In the genomic region with DNA sequence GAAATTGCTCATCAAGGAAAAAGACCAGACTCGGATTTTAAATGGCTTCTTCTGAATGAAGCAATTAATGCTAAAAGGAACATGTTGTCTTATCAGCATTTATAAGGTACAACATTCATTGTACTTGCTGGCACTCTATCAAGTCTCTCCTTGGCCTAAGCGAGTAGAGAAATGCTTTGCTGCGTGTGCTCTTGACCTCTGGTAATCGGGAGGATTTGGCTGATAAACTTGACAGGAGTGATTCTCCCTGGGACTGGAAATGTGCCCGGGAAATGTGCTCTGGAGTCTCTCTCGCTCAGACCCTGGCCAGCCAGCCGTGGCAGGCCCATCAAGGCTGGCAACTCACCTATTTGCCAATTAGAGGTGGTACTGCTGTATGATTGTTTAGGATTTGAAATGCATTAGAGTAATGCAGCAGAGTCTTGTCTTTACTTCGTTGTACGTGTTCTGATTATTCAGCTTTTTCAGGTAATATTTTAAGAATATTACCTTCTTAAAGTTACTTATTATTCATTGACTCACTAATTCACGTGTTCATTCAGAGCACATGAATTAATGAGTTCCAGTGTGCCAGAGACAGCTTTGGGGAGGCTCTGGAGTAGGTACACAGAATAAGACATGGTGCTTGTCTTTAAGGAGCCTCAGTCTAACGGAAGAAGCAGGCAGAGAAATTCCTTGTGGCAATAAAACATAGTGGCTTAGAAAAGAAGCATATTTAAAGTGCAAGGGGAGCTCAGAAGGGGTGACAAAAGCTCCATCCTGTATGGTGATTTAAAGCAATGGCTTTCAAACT, we compare ENCODE assay signal across 11 cellular contexts. TPM values are rescaled to one million over a fixed set of nuclear protein-coding genes. Genes with fewer than 3 reads are reported as not detected.
DNase-seq lines count a peak whose midpoint lies in the region; ATAC-seq, FAIRE-seq and TF ChIP-seq lines count a peak whose summit lies in the region.
"Had no signal": no experiment of that assay in that cellular context is flagged by ENCODE, and none has a peak within 500 bp of the region (broad histone marks: within the 10 kb centered on the region; RNA-seq: fewer than 3 reads in every experiment).

No MANE protein-coding gene starts in this region.

- H3K9me3 Mint-ChIP-seq in effector memory CD8-positive, alpha-beta T cell, result peaks cover 0 to 11% of the 10 kb centered on the region in 2 donors

- peaks cover 10 to 38% of the 10 kb centered on the region in 2 donors for H3K4me1 ChIP-seq in thoracic aorta (ENCODE audit: control insufficient read depth in 1 of 2, low read depth in 2 of 2)

- DNase-seq in DMS153 (lab: John Stamatoyannopoulos, UW) (peak; percentile 2), DMS153 treated with DMSO at 0.1 percent for 48 hours (lab: John Stamatoyannopoulos, UW; ENCODE audit: unreplicated experiment) (no peak), medulla oblongata (ENCODE audit: extremely low spot score) (peak; percentile 32), thoracic aorta (ENCODE audit: low spot score) (no peak), NCI-H345 treated with DMSO at 0.1 percent for 48 hours (lab: John Stamatoyannopoulos, UW; ENCODE audit: unreplicated experiment) (no peak), D721Med (ENCODE audit: insufficient read length, low spot score) (no peak), NCI-H1436 (lab: John Stamatoyannopoulos, UW) (no peak)
- no peak for DNase-seq in effector memory CD8-positive, alpha-beta T cell
- DNase-seq: NCI-H2081 treated with DMSO at 0.1 percent for 48 hours had no signal

- H3K27me3 ChIP-seq in thoracic aorta (replicated peaks; ENCODE audit: insufficient read depth), result no peaks in the 10 kb centered on the region

- peak; percentile 28 for ATAC-seq in effector memory CD8-positive, alpha-beta T cell (replicated peaks)
- ATAC-seq in thoracic aorta (ENCODE audit: insufficient number of reproducible peaks, low FRiP score, low read depth), result no peak

- peak overlapping the region; percentile 32 to 45 for H3K27ac ChIP-seq in thoracic aorta
- H3K27ac ChIP-seq: SK-N-MC had no signal

- H3K27me3 Mint-ChIP-seq in effector memory CD8-positive, alpha-beta T cell, result no peaks in the 10 kb centered on the region

- peaks cover 10% of the 10 kb centered on the region for H3K36me3 Mint-ChIP-seq in effector memory CD8-positive, alpha-beta T cell (ENCODE audit: insufficient read depth)

- no peak for TF ChIP-seq CTCF in thoracic aorta (IDR thresholded peaks at IDR 0.05)
- TF ChIP-seq CTCF in D721Med (IDR thresholded peaks at IDR 0.05; ENCODE audit: insufficient read depth, missing control alignments), result no peak

- H3K9me3 ChIP-seq in thoracic aorta, result no peaks in the 10 kb centered on the region

- FAIRE-seq in D721Med (lab: Jason Lieb, UNC), result no peak
- FAIRE-seq: A204.1 had no signal

- peaks cover 13 to 57% of the 10 kb centered on the region in 2 donors for H3K4me1 Mint-ChIP-seq in effector memory CD8-positive, alpha-beta T cell (ENCODE audit: low read depth in 2 of 2)

- peak overlapping the region; percentile 76 to 88 for H3K4me3 Mint-ChIP-seq in effector memory CD8-positive, alpha-beta T cell

- H3K36me3 ChIP-seq in thoracic aorta, result no peaks in the 10 kb centered on the region

- H3K27ac Mint-ChIP-seq in effector memory CD8-positive, alpha-beta T cell, result peak overlapping the region; percentile 92 to 99

- peak overlapping the region; percentile 53 for H3K4me3 ChIP-seq in thoracic aorta
- H3K4me3 ChIP-seq: SK-N-MC had no signal

RNA-seq across cellular contexts. Expression of a gene that starts 48.0 kb away (rescaled TPM):
- total RNA-seq in thoracic aorta, result 10 to 100 TPM in 1 of 2 donors, 1 to 10 TPM in 1; 7.4 to 14.5 TPM

Comparison
In these comparisons a context has a peak if more than half of its experiments do, and no peak if none do; other contexts are left out.
1. DNase-seq: peak in DMS153 (single experiment) and medulla oblongata (single experiment); none in DMS153 treated with DMSO at 0.1 percent for 48 hours (single experiment), effector memory CD8-positive, alpha-beta T cell (0 of 3), thoracic aorta (single experiment), NCI-H345 treated with DMSO at 0.1 percent for 48 hours (single experiment), D721Med (single experiment) and NCI-H1436 (single experiment).